Comparison of ENCODE assay signal across 23 cellular contexts in the genomic region with DNA sequence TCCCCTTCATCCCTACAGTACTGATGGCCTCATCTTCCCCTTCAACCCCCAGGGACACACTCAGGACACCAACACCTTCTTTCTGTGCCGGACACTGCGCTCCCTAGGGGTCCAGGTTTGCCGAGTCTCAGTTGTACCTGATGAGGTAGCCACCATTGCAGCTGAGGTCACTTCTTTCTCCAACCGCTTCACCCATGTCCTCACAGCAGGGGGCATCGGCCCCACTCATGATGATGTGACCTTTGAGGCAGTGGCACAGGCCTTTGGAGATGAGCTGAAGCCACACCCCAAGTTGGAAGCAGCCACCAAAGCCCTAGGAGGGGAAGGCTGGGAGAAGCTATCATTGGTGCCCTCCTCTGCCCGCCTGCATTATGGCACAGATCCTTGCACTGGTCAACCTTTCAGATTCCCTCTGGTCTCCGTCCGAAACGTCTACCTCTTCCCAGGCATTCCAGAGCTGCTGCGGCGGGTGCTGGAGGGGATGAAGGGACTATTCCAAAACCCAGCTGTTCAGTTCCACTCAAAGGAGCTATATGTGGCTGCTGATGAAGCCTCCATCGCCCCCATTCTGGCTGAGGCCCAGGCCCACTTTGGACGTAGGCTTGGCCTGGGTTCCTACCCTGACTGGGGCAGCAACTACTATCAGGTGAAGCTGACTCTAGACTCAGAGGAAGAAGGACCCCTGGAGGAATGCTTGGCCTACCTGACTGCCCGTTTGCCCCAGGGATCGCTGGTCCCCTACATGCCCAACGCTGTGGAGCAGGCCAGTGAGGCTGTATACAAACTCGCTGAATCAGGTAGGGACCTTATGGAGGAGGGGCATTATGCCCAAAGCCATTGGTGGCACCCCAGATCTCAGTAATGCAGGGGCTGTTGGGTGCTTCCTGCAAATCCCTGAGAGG. TPM values are rescaled to one million over a fixed set of nuclear protein-coding genes. Genes with fewer than 3 reads are reported as not detected.
DNase-seq lines count a peak whose midpoint lies in the region; ATAC-seq, FAIRE-seq and TF ChIP-seq lines count a peak whose summit lies in the region.
"Had no signal": no experiment of that assay in that cellular context is flagged by ENCODE, and none has a peak within 500 bp of the region (broad histone marks: within the 10 kb centered on the region; RNA-seq: fewer than 3 reads in every experiment).

No MANE protein-coding gene starts in this region.

- no peak overlapping the region for H3K4me3 ChIP-seq in A549
- no peak overlapping the region for H3K4me3 ChIP-seq in mucosa of descending colon
- H3K4me3 ChIP-seq: coronary artery, heart left ventricle, thoracic aorta had no signal

- no peaks in the 10 kb centered on the region for H3K36me3 ChIP-seq in mucosa of descending colon (ENCODE audit: low read depth)

- ATAC-seq in A549 = no peak
- ATAC-seq in mucosa of descending colon = no peak
- ATAC-seq: heart left ventricle had no signal

- H3K9me3 ChIP-seq in A549 (no peaks in the 10 kb centered on the region), mucosa of descending colon (no peaks in the 10 kb centered on the region)
- H3K9me3 ChIP-seq: heart left ventricle, thoracic aorta had no signal

- no peak for TF ChIP-seq EP300 in A549 (IDR thresholded peaks at IDR 0.05)

- DNase-seq in A549 (ENCODE audit: low read depth in 1 of 2, low spot score in 1 of 2) (no peak), GM10248 (ENCODE audit: extremely low spot score) (no peak), OCI-M1 (lab: John Stamatoyannopoulos, UW) (peak; percentile 39), mucosa of descending colon (peak in 2 of 3 donors; percentile 23 to 38), amygdala (lab: John Stamatoyannopoulos, UW) (no peak), NCI-H1048 (lab: John Stamatoyannopoulos, UW) (no peak), NCI-H524 treated with DMSO at 0.1 percent for 48 hours (lab: John Stamatoyannopoulos, UW) (no peak)
- no peak for DNase-seq in activated CD8-positive, alpha-beta memory T cell treated with anti-CD3 and anti-CD28 coated beads for 24 hours
- DNase-seq: activated B cell treated with CpG ODN at 0.5 μM for 24 hours; activated T-cell treated with anti-CD3 and anti-CD28 coated beads, Interleukin-2, amount 50 U/mL, for 48 hours; NCI-H1694 treated with DMSO at 0.1 percent for 48 hours; NCI-H446; retina; stimulated activated CD4-positive, alpha-beta T cell treated with anti-CD3 and anti-CD28 coated beads, Interleukin-15, amount 100 ng/mL, for 24 hours; T-helper 2 cell had no signal

- no peak for TF ChIP-seq POLR2A in A549 (IDR thresholded peaks at IDR 0.05; ENCODE audit: low read length)

- H3K4me1 ChIP-seq in A549 (peaks cover 22% of the 10 kb centered on the region; the same call in 2 of the 3 replicates), mucosa of descending colon (ENCODE audit: low read depth) (peaks cover 18% of the 10 kb centered on the region)

- no peak for TF ChIP-seq RAD21 in A549 (conservative IDR thresholded peaks at IDR 0.05 in 1 of 2, IDR thresholded peaks at IDR 0.05 in 1 of 2)

- TF ChIP-seq CTCF in A549 (IDR thresholded peaks at IDR 0.05) (0 out of 3 replicates have a peak, but pooled peaks have one; percentile 5), GM10248 (IDR thresholded peaks at IDR 0.05; ENCODE audit: control extremely low read depth, extremely low read depth, low read depth, missing control alignments) (peak; percentile 4), mucosa of descending colon (IDR thresholded peaks at IDR 0.05) (no peak)

- POLR2A ChIA-PET in A549 (lab: Yijun Ruan, JAX) (interaction anchor here (0.5 to 0.9 kb wide), 3 partner anchors 11 to 52 kb away, joined by 3 read pairs; no protein-coding TSS in a partner anchor), GM10248 (lab: Yijun Ruan, JAX) (interaction anchor here (0.6 to 1.3 kb wide), 2 partner anchors 11 to 33 kb away, joined by 3 read pairs; no protein-coding TSS in a partner anchor)

- CTCF ChIA-PET in A549 (lab: Yijun Ruan, JAX) = interaction anchor here (0.9 to 1.6 kb wide), 3 partner anchors 97 to 319 kb away, joined by 3 read pairs; no protein-coding TSS in a partner anchor
- CTCF ChIA-PET in GM10248 (lab: Yijun Ruan, JAX) = interaction anchor here (0.8 to 5.5 kb wide), 11 partner anchors 8 to 103 kb away, joined by 3 to 48 read pairs (median 4); a partner anchor contains a TSS

- H3K27ac ChIP-seq in A549 = no peak overlapping the region
- H3K27ac ChIP-seq: coronary artery, heart left ventricle, thoracic aorta had no signal

- intact Hi-C loops in mucosa of descending colon (cut with DNase I, micrococcal nuclease) = no loop called here

- no peak for FAIRE-seq in A549 (lab: Jason Lieb, UNC)
- FAIRE-seq: endometrium, H54 had no signal

- H3K4me2 ChIP-seq in A549 = no peak overlapping the region

- 89% methylated on average over 17 of the region's 17 CpGs for WGBS in A549 (ENCODE audit: missing lambda C conversion rate)

TF ChIP-seq in A549, 52 proteins besides CTCF, POLR2A, EP300 and RAD21 (continues in another document):
- no peak for TF ChIP-seq NR3C1 (IDR thresholded peaks at IDR 0.05)
- no peak for TF ChIP-seq ZNF302 (CRISPR knock-in tag; IDR thresholded peaks at IDR 0.05)
- TF ChIP-seq NFE2L2 (conservative IDR thresholded peaks at IDR 0.05; ENCODE audit: low read length) = no peak
- no peak for TF ChIP-seq SREBF2 (IDR thresholded peaks at IDR 0.05)
- no peak for TF ChIP-seq FOSB (CRISPR knock-in tag; IDR thresholded peaks at IDR 0.05)
- TF ChIP-seq CEBPB (IDR thresholded peaks at IDR 0.05) = no peak
- TF ChIP-seq HOXB13 (CRISPR knock-in tag; IDR thresholded peaks at IDR 0.05; ENCODE audit: low read depth) = no peak
- TF ChIP-seq KDM1A (IDR thresholded peaks at IDR 0.05; ENCODE audit: low read depth) = no peak
- TF ChIP-seq, protein P1, sequence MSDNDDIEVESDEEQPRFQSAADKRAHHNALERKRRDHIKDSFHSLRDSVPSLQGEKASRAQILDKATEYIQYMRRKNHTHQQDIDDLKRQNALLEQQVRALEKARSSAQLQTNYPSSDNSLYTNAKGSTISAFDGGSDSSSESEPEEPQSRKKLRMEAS (IDR thresholded peaks at IDR 0.05) = no peak
- TF ChIP-seq CHD2 (IDR thresholded peaks at IDR 0.05; ENCODE audit: low read length, partially characterized antibody) = no peak
- no peak for TF ChIP-seq RFX5 (IDR thresholded peaks at IDR 0.05)
- TF ChIP-seq, protein P2, sequence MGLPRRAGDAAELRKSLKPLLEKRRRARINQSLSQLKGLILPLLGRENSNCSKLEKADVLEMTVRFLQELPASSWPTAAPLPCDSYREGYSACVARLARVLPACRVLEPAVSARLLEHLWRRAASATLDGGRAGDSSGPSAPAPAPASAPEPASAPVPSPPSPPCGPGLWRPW (IDR thresholded peaks at IDR 0.05) = no peak
- TF ChIP-seq, protein P3, sequence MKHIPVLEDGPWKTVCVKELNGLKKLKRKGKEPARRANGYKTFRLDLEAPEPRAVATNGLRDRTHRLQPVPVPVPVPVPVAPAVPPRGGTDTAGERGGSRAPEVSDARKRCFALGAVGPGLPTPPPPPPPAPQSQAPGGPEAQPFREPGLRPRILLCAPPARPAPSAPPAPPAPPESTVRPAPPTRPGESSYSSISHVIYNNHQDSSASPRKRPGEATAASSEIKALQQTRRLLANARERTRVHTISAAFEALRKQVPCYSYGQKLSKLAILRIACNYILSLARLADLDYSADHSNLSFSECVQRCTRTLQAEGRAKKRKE (CRISPR knock-in tag; IDR thresholded peaks at IDR 0.05; ENCODE audit: low read depth) = no peak

RNA-seq across cellular contexts. Expression of a gene that starts 5.1 kb away (rescaled TPM):
- 0.32 TPM in 1 of 2 replicates, not detected in the other for polyA plus RNA-seq in A549 (2011; rRNA removed)
- polyA plus RNA-seq in A549 (2012; cell fraction: cytosol; rRNA removed) = 0.09 TPM in 1 of 2 replicates, not detected in the other
- polyA plus RNA-seq in A549 (2012; cell fraction: nucleus; rRNA removed) = 0.55 and 0.58 TPM in 2 replicates
- polyA plus RNA-seq in A549 (2017; fragmentation: RNase III; extraction: RNeasy Plus Mini Kit Qiagen cat#74134 plus additional on column Dnase treatment) = not detected in 3 replicates
- 1.9 and 5.0 TPM in 2 replicates for polyA minus RNA-seq in A549 (2011; rRNA and poly(A)+ RNA removed)
- under 1 TPM in 2 of 3 donors, not detected in 1; 0.60 to 0.76 TPM for total RNA-seq in mucosa of descending colon
- total RNA-seq: heart left ventricle, M059J, mucosa of gallbladder, thoracic aorta had no signal
- polyA plus RNA-seq: heart left ventricle, liver had no signal

RNA-seq across cellular contexts. Expression of a gene that starts 5.2 kb away (rescaled TPM):
- 43.5 and 57.1 TPM in 2 replicates for polyA plus RNA-seq in A549 (2011; rRNA removed)
- polyA plus RNA-seq in A549 (2012; cell fraction: cytosol; rRNA removed) = 75.4 and 84.9 TPM in 2 replicates
- 122 and 131 TPM in 2 replicates for polyA plus RNA-seq in A549 (2012; cell fraction: nucleus; rRNA removed)
- polyA plus RNA-seq in A549 (2017; fragmentation: RNase III; extraction: RNeasy Plus Mini Kit Qiagen cat#74134 plus additional on column Dnase treatment) = 34.1 to 38.2 TPM (median 36.0 TPM) in 3 replicates
- 96.6 and 131 TPM in 2 replicates for polyA minus RNA-seq in A549 (2011; rRNA and poly(A)+ RNA removed)
- total RNA-seq in mucosa of descending colon = 10 to 100 TPM; 28.4 to 40.4 (median 31.2) TPM

RNA-seq across cellular contexts. Expression of a gene that starts 13.8 kb away (rescaled TPM):
- 725 and 787 TPM in 2 replicates for polyA plus RNA-seq in A549 (2011; rRNA removed)
- polyA plus RNA-seq in A549 (2012; cell fraction: cytosol; rRNA removed) = 882 and 1,176 TPM in 2 replicates
- polyA plus RNA-seq in A549 (2012; cell fraction: nucleus; rRNA removed) = 218 and 329 TPM in 2 replicates
- 345 to 366 TPM (median 356 TPM) in 3 replicates for polyA plus RNA-seq in A549 (2017; fragmentation: RNase III; extraction: RNeasy Plus Mini Kit Qiagen cat#74134 plus additional on column Dnase treatment)
- polyA minus RNA-seq in A549 (2011; rRNA and poly(A)+ RNA removed) = 251 and 266 TPM in 2 replicates
- total RNA-seq in mucosa of descending colon = 10 to 100 TPM; 26.8 to 52.4 (median 29.3) TPM

RNA-seq across cellular contexts. Expression of a gene that starts 14.3 kb away (rescaled TPM):
- polyA plus RNA-seq in A549 (2011; rRNA removed) (20.5 and 20.8 TPM in 2 replicates), A549 (2017; fragmentation: RNase III; extraction: RNeasy Plus Mini Kit Qiagen cat#74134 plus additional on column Dnase treatment) (24.7 to 30.7 TPM (median 29.0 TPM) in 3 replicates)
- 28.8 and 32.2 TPM in 2 replicates for polyA plus RNA-seq in A549 (2012; cell fraction: cytosol; rRNA removed)
- 60.8 and 82.4 TPM in 2 replicates for polyA plus RNA-seq in A549 (2012; cell fraction: nucleus; rRNA removed)
- polyA minus RNA-seq in A549 (2011; rRNA and poly(A)+ RNA removed) = 25.1 and 30.3 TPM in 2 replicates
- 100 to 1,000 TPM; 175 to 313 (median 255) TPM for total RNA-seq in mucosa of descending colon

RNA-seq across cellular contexts. Expression of a gene that starts 17.8 kb away (rescaled TPM):
- polyA plus RNA-seq in A549 (2011; rRNA removed) (174 and 203 TPM in 2 replicates), A549 (2017; fragmentation: RNase III; extraction: RNeasy Plus Mini Kit Qiagen cat#74134 plus additional on column Dnase treatment) (117 to 124 TPM (median 118 TPM) in 3 replicates)
- polyA plus RNA-seq in A549 (2012; cell fraction: cytosol; rRNA removed) = 156 and 206 TPM in 2 replicates
- 288 and 324 TPM in 2 replicates for polyA plus RNA-seq in A549 (2012; cell fraction: nucleus; rRNA removed)
- polyA minus RNA-seq in A549 (2011; rRNA and poly(A)+ RNA removed) = 278 and 293 TPM in 2 replicates
- 100 to 1,000 TPM in 2 of 3 donors, 10 to 100 TPM in 1; 92.7 to 130 (median 122) TPM for total RNA-seq in mucosa of descending colon

Comparison
In these comparisons a context has a peak if more than half of its experiments do, and no peak if none do; other contexts are left out.
1. DNase-seq: peak in OCI-M1 (single experiment) and mucosa of descending colon (2 of 3); none in A549 (0 of 2), GM10248 (single experiment), amygdala (0 of 56), NCI-H1048 (single experiment), activated CD8-positive, alpha-beta memory T cell treated with anti-CD3 and anti-CD28 coated beads for 24 hours (single experiment) and NCI-H524 treated with DMSO at 0.1 percent for 48 hours (single experiment).